In the genomic region with DNA sequence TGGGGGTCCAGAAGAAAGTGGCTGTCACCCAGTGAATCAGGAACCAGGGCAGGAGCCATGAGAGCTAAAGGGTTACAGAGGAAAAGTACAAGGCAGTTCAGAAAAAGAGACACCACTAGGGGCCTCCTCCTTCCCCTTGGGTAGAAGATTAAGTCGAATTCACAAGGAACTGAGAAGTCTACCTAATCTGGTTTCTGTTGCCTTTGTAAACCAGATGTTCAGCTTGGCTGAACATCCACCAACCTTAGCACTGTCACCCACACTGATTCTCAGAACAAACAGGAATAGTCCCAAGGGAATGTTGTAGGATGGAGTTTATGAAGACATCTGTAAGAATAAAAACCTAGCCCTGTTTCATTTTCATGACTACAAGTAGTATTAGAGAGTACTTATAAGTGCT, we compare ENCODE assay signal across 10 cellular contexts.
DNase-seq lines count a peak whose midpoint lies in the region; ATAC-seq, FAIRE-seq and TF ChIP-seq lines count a peak whose summit lies in the region.
"Had no signal": no experiment of that assay in that cellular context is flagged by ENCODE, and none has a peak within 500 bp of the region (broad histone marks: within the 10 kb centered on the region; RNA-seq: fewer than 3 reads in every experiment).

No MANE protein-coding gene starts in this region.

- ATAC-seq in GM21390 (IDR thresholded peaks at IDR 0.05; ENCODE audit: unreplicated experiment) = peak; percentile 99
- ATAC-seq in HG03280 (IDR thresholded peaks at IDR 0.05; ENCODE audit: unreplicated experiment) = peak; percentile 98
- ATAC-seq in activated naive CD8-positive, alpha-beta T cell treated with anti-CD3 and anti-CD28 coated beads, Interleukin-2, amount 50 U/mL, for 24 hours = no peak

- FAIRE-seq in GM12892 (lab: Jason Lieb, UNC) (peak; percentile 94), RCC 7860 (lab: Jason Lieb, UNC) (no peak)

- H3K27ac Mint-ChIP-seq in activated naive CD8-positive, alpha-beta T cell treated with anti-CD3 and anti-CD28 coated beads, Interleukin-2, amount 50 U/mL, for 24 hours = no peak overlapping the region

- H3K9me3 Mint-ChIP-seq in activated naive CD8-positive, alpha-beta T cell treated with anti-CD3 and anti-CD28 coated beads, Interleukin-2, amount 50 U/mL, for 24 hours = no peaks in the 10 kb centered on the region
- H3K9me3 Mint-ChIP-seq: neural crest cell had no signal

- H3K27me3 Mint-ChIP-seq in activated naive CD8-positive, alpha-beta T cell treated with anti-CD3 and anti-CD28 coated beads, Interleukin-2, amount 50 U/mL, for 24 hours = no peaks in the 10 kb centered on the region

- TF ChIP-seq CTCF in choroid plexus epithelial cell (conservative IDR thresholded peaks at IDR 0.05; ENCODE audit: low read depth, low read length) = peak; percentile 48

- no peak overlapping the region for H3K4me3 Mint-ChIP-seq in activated naive CD8-positive, alpha-beta T cell treated with anti-CD3 and anti-CD28 coated beads, Interleukin-2, amount 50 U/mL, for 24 hours
- H3K4me3 Mint-ChIP-seq: neural crest cell had no signal

- no peak for TF ChIP-seq POLR2A in GM12892 (IDR thresholded peaks at IDR 0.05; ENCODE audit: low read depth, low read length)

- H3K36me3 Mint-ChIP-seq in activated naive CD8-positive, alpha-beta T cell treated with anti-CD3 and anti-CD28 coated beads, Interleukin-2, amount 50 U/mL, for 24 hours (ENCODE audit: low read depth) = peaks cover 3% of the 10 kb centered on the region

- no peak overlapping the region for H3K4me3 ChIP-seq in choroid plexus epithelial cell (ENCODE audit: low read depth, low read length)

- peak; percentile 23 for DNase-seq in GM12892 (ENCODE audit: insufficient read length)
- DNase-seq in choroid plexus epithelial cell (ENCODE audit: low read depth) = peak; percentile 42
- DNase-seq in RKO (ENCODE audit: low spot score) = no peak
- DNase-seq in EL = no peak
- DNase-seq in RCC 7860 (ENCODE audit: low spot score) = no peak
- DNase-seq in activated naive CD8-positive, alpha-beta T cell treated with anti-CD3 and anti-CD28 coated beads, Interleukin-2, amount 50 U/mL, for 24 hours = no peak
- DNase-seq: NCI-H510A treated with DMSO at 0.1 percent for 48 hours had no signal

- peaks cover 7% of the 10 kb centered on the region for H3K4me1 Mint-ChIP-seq in activated naive CD8-positive, alpha-beta T cell treated with anti-CD3 and anti-CD28 coated beads, Interleukin-2, amount 50 U/mL, for 24 hours
- H3K4me1 Mint-ChIP-seq: neural crest cell had no signal

Comparison
In these comparisons a context has a peak if more than half of its experiments do, and no peak if none do; other contexts are left out.
1. DNase-seq: peak in GM12892 (single experiment) and choroid plexus epithelial cell (single experiment); none in RKO (single experiment), EL (single experiment), RCC 7860 (single experiment) and activated naive CD8-positive, alpha-beta T cell treated with anti-CD3 and anti-CD28 coated beads, Interleukin-2, amount 50 U/mL, for 24 hours (single experiment).